In genomic region chr12:40561395-40561966, GRCh38 we compare ENCODE assay signal across 23 cellular contexts.
DNase-seq lines count a peak whose midpoint lies in the region; ATAC-seq, FAIRE-seq and TF ChIP-seq lines count a peak whose summit lies in the region.
"Had no signal": no experiment of that assay in that cellular context is flagged by ENCODE, and none has a peak within 500 bp of the region (broad histone marks: within the 10 kb centered on the region; RNA-seq: fewer than 3 reads in every experiment).

No MANE protein-coding gene starts in this region.

- H3K36me3 Mint-ChIP-seq in activated T-helper 17 cell treated with anti-CD3 and anti-CD28 coated beads, Interleukin-2, amount 50 U/mL, for 72 hours (ENCODE audit: low read depth): no peaks in the 10 kb centered on the region
- H3K36me3 Mint-ChIP-seq: activated naive CD4-positive, alpha-beta T cell treated with anti-CD3 and anti-CD28 coated beads, Interleukin-2, amount 10 ng/mL, durations not matched to agents 7 days and 5 days; CD4-positive, CD25-positive, alpha-beta regulatory T cell; mesothelial cell of epicardium had no signal

- H3K27ac Mint-ChIP-seq in activated T-helper 17 cell treated with anti-CD3 and anti-CD28 coated beads, Interleukin-2, amount 50 U/mL, for 72 hours: no peak overlapping the region
- H3K27ac Mint-ChIP-seq: activated naive CD4-positive, alpha-beta T cell treated with anti-CD3 and anti-CD28 coated beads, Interleukin-2, amount 10 ng/mL, durations not matched to agents 7 days and 5 days; CD4-positive, CD25-positive, alpha-beta regulatory T cell; mesothelial cell of epicardium had no signal

- H3K4me3 Mint-ChIP-seq in activated T-helper 17 cell treated with anti-CD3 and anti-CD28 coated beads, Interleukin-2, amount 50 U/mL, for 72 hours: no peak overlapping the region
- H3K4me3 Mint-ChIP-seq: activated naive CD4-positive, alpha-beta T cell treated with anti-CD3 and anti-CD28 coated beads, Interleukin-2, amount 10 ng/mL, durations not matched to agents 7 days and 5 days; CD4-positive, CD25-positive, alpha-beta regulatory T cell; mesothelial cell of epicardium had no signal

- DNase-seq in GM12892 (ENCODE audit: insufficient read length) (no peak), HuH-7.5 (ENCODE audit: low spot score) (no peak), SHP77 (lab: John Stamatoyannopoulos, UW) (no peak), A172 (ENCODE audit: low spot score) (no peak)
- DNase-seq: activated CD4-positive, CD25-positive, alpha-beta regulatory T cell; activated CD8-positive, alpha-beta memory T cell treated with anti-CD3 and anti-CD28 coated beads, Interleukin-2, amount 50 U/mL, for 48 hours; activated naive CD4-positive, alpha-beta T cell treated with anti-CD3 and anti-CD28 coated beads, Interleukin-2, amount 10 ng/mL, durations not matched to agents 7 days and 5 days; CD4-positive, CD25-positive, alpha-beta regulatory T cell; dorsolateral prefrontal cortex; GM23248; heart right ventricle; kidney glomerular epithelial cell; MG63; NCI-H2029 treated with DMSO at 0.1 percent for 48 hours; NCI-H524 treated with DMSO at 0.1 percent for 48 hours; right lobe of liver; thyroid gland had no signal

- no peaks in the 10 kb centered on the region for H3K27me3 Mint-ChIP-seq in activated T-helper 17 cell treated with anti-CD3 and anti-CD28 coated beads, Interleukin-2, amount 50 U/mL, for 72 hours
- H3K27me3 Mint-ChIP-seq: activated naive CD4-positive, alpha-beta T cell treated with anti-CD3 and anti-CD28 coated beads, Interleukin-2, amount 10 ng/mL, durations not matched to agents 7 days and 5 days; CD4-positive, CD25-positive, alpha-beta regulatory T cell had no signal

- no peaks in the 10 kb centered on the region for H3K4me1 Mint-ChIP-seq in activated T-helper 17 cell treated with anti-CD3 and anti-CD28 coated beads, Interleukin-2, amount 50 U/mL, for 72 hours
- H3K4me1 Mint-ChIP-seq: activated naive CD4-positive, alpha-beta T cell treated with anti-CD3 and anti-CD28 coated beads, Interleukin-2, amount 10 ng/mL, durations not matched to agents 7 days and 5 days; CD4-positive, CD25-positive, alpha-beta regulatory T cell; mesothelial cell of epicardium had no signal

- TF ChIP-seq POLR2A in GM12892 (IDR thresholded peaks at IDR 0.05; ENCODE audit: low read depth, low read length): no peak

- H3K9me3 Mint-ChIP-seq in activated T-helper 17 cell treated with anti-CD3 and anti-CD28 coated beads, Interleukin-2, amount 50 U/mL, for 72 hours: peaks cover 3% of the 10 kb centered on the region
- H3K9me3 Mint-ChIP-seq: mesothelial cell of epicardium had no signal

- peak; percentile 73 for FAIRE-seq in GM12892 (lab: Jason Lieb, UNC)
- FAIRE-seq: A549 had no signal

- ATAC-seq in GM19328 (IDR thresholded peaks at IDR 0.05; ENCODE audit: unreplicated experiment) (peak; percentile 46), HG02610 (IDR thresholded peaks at IDR 0.05; ENCODE audit: unreplicated experiment) (peak; percentile 61), HG03432 (IDR thresholded peaks at IDR 0.05; ENCODE audit: unreplicated experiment) (peak; percentile 59)
- ATAC-seq in activated T-helper 17 cell treated with anti-CD3 and anti-CD28 coated beads, Interleukin-2, amount 50 U/mL, for 72 hours (replicated peaks): no peak
- ATAC-seq: A549, heart right ventricle, right lobe of liver had no signal
